In genomic region chr12:32457251-32458025, GRCh38 we compare ENCODE assay signal across 18 cellular contexts. TPM values are rescaled to one million over a fixed set of nuclear protein-coding genes. Genes with fewer than 3 reads are reported as not detected.
DNase-seq lines count a peak whose midpoint lies in the region; FAIRE-seq and TF ChIP-seq lines count a peak whose summit lies in the region.
"Had no signal": no experiment of that assay in that cellular context is flagged by ENCODE, and none has a peak within 500 bp of the region (broad histone marks: within the 10 kb centered on the region; RNA-seq: fewer than 3 reads in every experiment).

No MANE protein-coding gene starts in this region.

- BruUV-seq in endothelial cell of umbilical vein (replicated peaks; lab: Mats Ljungman, UMichigan) = no TSS peak

- H3K27me3 ChIP-seq in MM.1S (replicated peaks; ENCODE audit: insufficient read depth, low read length) (no peaks in the 10 kb centered on the region), endothelial cell of umbilical vein (ENCODE audit: control insufficient read depth in 2 of 2, insufficient read depth in 2 of 2, low read length in 2 of 2) (no peaks in the 10 kb centered on the region), prostate gland (replicated peaks; ENCODE audit: insufficient read depth) (no peaks in the 10 kb centered on the region)
- H3K27me3 ChIP-seq: hepatocyte, uterus had no signal

- peaks cover 33% of the 10 kb centered on the region for H3K4me1 Mint-ChIP-seq in mesothelial cell of epicardium
- H3K4me1 Mint-ChIP-seq: activated CD4-positive, alpha-beta T cell treated with anti-CD3 and anti-CD28 coated beads, Interleukin-2, amount 10 ng/mL, durations not matched to agents 7 days and 5 days; stimulated activated effector memory CD8-positive, alpha-beta T cell treated with anti-CD3 and anti-CD28 coated beads, Interleukin-12 subunit alpha, Interleukin-12 subunit beta, amount 100 ng/mL, for 72 hours had no signal

- CTCF ChIA-PET in endothelial cell of umbilical vein (lab: Charles Lee) = interaction anchor here (0.6 to 4.6 kb wide), 21 partner anchors 11 to 1131 kb away, joined by 3 to 37 read pairs (median 6); partner anchors contain the start of genes FGD4 and YARS2
- CTCF ChIA-PET in RWPE1 (lab: Yijun Ruan, JAX) = no interaction called here

- peak overlapping the region; percentile 97; the same call in 1 of the 2 replicates for H3K27ac ChIP-seq in C4-2B
- peak overlapping the region; percentile 69; the same call in 1 of the 2 replicates for H3K27ac ChIP-seq in MM.1S (ENCODE audit: low read length)
- H3K27ac ChIP-seq in endothelial cell of umbilical vein (ENCODE audit: insufficient read depth, low read depth, low read length) = peak overlapping the region; percentile 89
- peak overlapping the region; percentile 16 to 48 for H3K27ac ChIP-seq in prostate gland
- no peak overlapping the region for H3K27ac ChIP-seq in RWPE1
- H3K27ac ChIP-seq: hepatocyte had no signal

- peaks cover 25% of the 10 kb centered on the region for H3F3A ChIP-seq in MM.1S (ENCODE audit: insufficient read depth, low read length)

- POLR2A ChIA-PET in endothelial cell of umbilical vein (lab: Charles Lee) = interaction anchor here (0.6 kb wide), 1 partner anchor 56 kb away, joined by 6 read pairs; no protein-coding TSS in a partner anchor
- POLR2A ChIA-PET in RWPE1 (lab: Yijun Ruan, JAX; ENCODE audit: low non-redundant PET) = no interaction called here

- no peaks in the 10 kb centered on the region for H3K9me1 ChIP-seq in endothelial cell of umbilical vein (replicated peaks; ENCODE audit: control insufficient read depth, extremely low read depth, insufficient read depth, low read length)

- no peak for TF ChIP-seq CTCF in C4-2B (conservative IDR thresholded peaks at IDR 0.05)
- TF ChIP-seq CTCF in MM.1S (IDR thresholded peaks at IDR 0.05; ENCODE audit: low read length) = no peak
- TF ChIP-seq CTCF in endothelial cell of umbilical vein (IDR thresholded peaks at IDR 0.05; ENCODE audit: extremely low read depth in 1 of 2, insufficient read depth in 1 of 2, low read depth in 1 of 2, low read length in 2 of 2) = no peak
- TF ChIP-seq CTCF in prostate gland (IDR thresholded peaks at IDR 0.05) = no peak
- TF ChIP-seq CTCF in mesothelial cell of epicardium (IDR thresholded peaks at IDR 0.05; ENCODE audit: unreplicated experiment) = no peak
- no peak for TF ChIP-seq CTCF in RWPE1 (conservative IDR thresholded peaks at IDR 0.05; ENCODE audit: low read depth)

- no peaks in the 10 kb centered on the region for H3K36me3 Mint-ChIP-seq in mesothelial cell of epicardium
- H3K36me3 Mint-ChIP-seq: activated naive CD8-positive, alpha-beta T cell; stimulated activated effector memory CD8-positive, alpha-beta T cell treated with anti-CD3 and anti-CD28 coated beads, Interleukin-12 subunit alpha, Interleukin-12 subunit beta, amount 100 ng/mL, for 72 hours had no signal

- H3K27ac Mint-ChIP-seq in mesothelial cell of epicardium = no peak overlapping the region
- H3K27ac Mint-ChIP-seq: activated CD4-positive, alpha-beta T cell treated with anti-CD3 and anti-CD28 coated beads, Interleukin-2, amount 10 ng/mL, durations not matched to agents 7 days and 5 days; activated naive CD8-positive, alpha-beta T cell; stimulated activated effector memory CD8-positive, alpha-beta T cell treated with anti-CD3 and anti-CD28 coated beads, Interleukin-12 subunit alpha, Interleukin-12 subunit beta, amount 100 ng/mL, for 72 hours had no signal

- H3K4me2 ChIP-seq in MM.1S (ENCODE audit: low read depth, low read length) (peak overlapping the region; percentile 73), endothelial cell of umbilical vein (ENCODE audit: insufficient read depth, low read length) (peak overlapping the region; percentile 99)
- H3K4me2 ChIP-seq: hepatocyte had no signal

- intact Hi-C loops in endothelial cell of umbilical vein (cut with micrococcal nuclease) (loop anchor here (1.0 to 10.0 kb wide), 2 partner anchors 29 to 803 kb away; partner anchors contain the start of gene ETFBKMT), prostate gland (cut with DNase I) (loop anchor here (5.0 kb wide), 1 partner anchor 200 kb away; no protein-coding TSS in a partner anchor)

- H2AFZ ChIP-seq in MM.1S (ENCODE audit: low read length) = no peak overlapping the region; the same call in none of the 2 replicates
- no peak overlapping the region for H2AFZ ChIP-seq in endothelial cell of umbilical vein (ENCODE audit: low read depth, low read length)
- H2AFZ ChIP-seq: hepatocyte had no signal

- no peaks in the 10 kb centered on the region for H3K27me3 Mint-ChIP-seq in mesothelial cell of epicardium (ENCODE audit: low read depth)
- H3K27me3 Mint-ChIP-seq: activated naive CD8-positive, alpha-beta T cell had no signal

- no peak for TF ChIP-seq POLR2A in endothelial cell of umbilical vein (IDR thresholded peaks at IDR 0.05; ENCODE audit: low read depth, low read length)
- no peak for TF ChIP-seq POLR2A in prostate gland (IDR thresholded peaks at IDR 0.05)

- peaks cover 36% of the 10 kb centered on the region for H3K79me2 ChIP-seq in MM.1S (ENCODE audit: low read length)
- H3K79me2 ChIP-seq in endothelial cell of umbilical vein (ENCODE audit: control insufficient read depth, insufficient read depth, low read length) = peaks cover 22% of the 10 kb centered on the region

- peak overlapping the region; percentile 62; the same call in 1 of the 2 replicates for H3K9ac ChIP-seq in MM.1S (ENCODE audit: low read length)
- H3K9ac ChIP-seq in endothelial cell of umbilical vein (replicated peaks; ENCODE audit: extremely low read depth, insufficient read depth, low read length) = peak overlapping the region; percentile 86

- WGBS in prostate gland = 12% methylated on average over 1 of the region's 1 CpG

- no peaks in the 10 kb centered on the region for H3K9me3 Mint-ChIP-seq in mesothelial cell of epicardium
- H3K9me3 Mint-ChIP-seq: activated CD4-positive, alpha-beta T cell treated with anti-CD3 and anti-CD28 coated beads, Interleukin-2, amount 10 ng/mL, durations not matched to agents 7 days and 5 days; stimulated activated effector memory CD8-positive, alpha-beta T cell treated with anti-CD3 and anti-CD28 coated beads, Interleukin-12 subunit alpha, Interleukin-12 subunit beta, amount 100 ng/mL, for 72 hours had no signal

- FAIRE-seq in endothelial cell of umbilical vein (lab: Jason Lieb, UNC) = peak; percentile 59

- H3K36me3 ChIP-seq in MM.1S (replicated peaks; ENCODE audit: insufficient read depth, low read length) = no peaks in the 10 kb centered on the region
- H3K36me3 ChIP-seq in endothelial cell of umbilical vein (ENCODE audit: control insufficient read depth in 2 of 2, extremely low read depth in 1 of 2, insufficient read depth in 2 of 2, low read length in 2 of 2) = no peaks in the 10 kb centered on the region
- no peaks in the 10 kb centered on the region for H3K36me3 ChIP-seq in prostate gland
- H3K36me3 ChIP-seq: uterus had no signal

- H3K9me3 ChIP-seq in MM.1S (replicated peaks; ENCODE audit: insufficient read depth, low read length) (no peaks in the 10 kb centered on the region), endothelial cell of umbilical vein (replicated peaks; ENCODE audit: control insufficient read depth, insufficient read depth, low read length) (no peaks in the 10 kb centered on the region), prostate gland (no peaks in the 10 kb centered on the region)
- H3K9me3 ChIP-seq: uterus had no signal

- H3K9me2 ChIP-seq in MM.1S (replicated peaks; ENCODE audit: insufficient read depth, low read length) = no peaks in the 10 kb centered on the region

- no peaks in the 10 kb centered on the region for H4K20me1 ChIP-seq in MM.1S (ENCODE audit: insufficient read depth, low read length)
- no peaks in the 10 kb centered on the region for H4K20me1 ChIP-seq in endothelial cell of umbilical vein (replicated peaks; ENCODE audit: control insufficient read depth, extremely low read depth, insufficient read depth, low read length)

- H3K4me3 ChIP-seq in MM.1S (ENCODE audit: low read length) (no peak overlapping the region), endothelial cell of umbilical vein (replicated peaks in 1 of 3; ENCODE audit: insufficient read depth in 1 of 3, low read depth in 1 of 3, low read length in 3 of 3) (peak overlapping the region in 1 of 3 experiments; percentile 26), prostate gland (no peak overlapping the region)
- H3K4me3 ChIP-seq: hepatocyte, lung, uterus had no signal

- H3K4me1 ChIP-seq in MM.1S (ENCODE audit: low read length) = peaks cover 29% of the 10 kb centered on the region
- H3K4me1 ChIP-seq in endothelial cell of umbilical vein (ENCODE audit: control insufficient read depth, extremely low read depth, insufficient read depth, low read length) = peaks cover 50% of the 10 kb centered on the region
- peaks cover 14% of the 10 kb centered on the region for H3K4me1 ChIP-seq in prostate gland (replicated peaks)
- H3K4me1 ChIP-seq: uterus had no signal

- DNase-seq in MM.1S (peak; percentile 21), endothelial cell of umbilical vein (ENCODE audit: low read depth, low spot score) (peak; percentile 71), prostate gland (ENCODE audit: low spot score) (no peak), mesothelial cell of epicardium (ENCODE audit: low spot score in 2 of 2, unreplicated experiment in 2 of 2) (no peak), DMS 273 (lab: John Stamatoyannopoulos, UW; ENCODE audit: unreplicated experiment) (no peak), RWPE1 (ENCODE audit: low spot score) (no peak)
- no peak for DNase-seq in effector CD4-positive, alpha-beta T cell
- DNase-seq: activated CD4-positive, alpha-beta T cell treated with anti-CD3 and anti-CD28 coated beads, Interleukin-2, amount 10 ng/mL, durations not matched to agents 7 days and 5 days; activated T-cell treated with anti-CD3 and anti-CD28 coated beads for 4 hours; cerebellar nuclear complex; NCI-H1105 treated with DMSO at 0.1 percent for 48 hours; NK-92 treated with Interleukin-12 subunit alpha and Interleukin-12 subunit beta, amount 100 ng/mL, for 24 hours; uterus had no signal

- H3K4me3 Mint-ChIP-seq in mesothelial cell of epicardium = no peak overlapping the region
- H3K4me3 Mint-ChIP-seq: activated CD4-positive, alpha-beta T cell treated with anti-CD3 and anti-CD28 coated beads, Interleukin-2, amount 10 ng/mL, durations not matched to agents 7 days and 5 days; activated naive CD8-positive, alpha-beta T cell; stimulated activated effector memory CD8-positive, alpha-beta T cell treated with anti-CD3 and anti-CD28 coated beads, Interleukin-12 subunit alpha, Interleukin-12 subunit beta, amount 100 ng/mL, for 72 hours had no signal

- dilution Hi-C loops in endothelial cell of umbilical vein (cut with MboI; ENCODE audit: extremely low pct_ligation_motif_present, low sequenced_read_pairs) = no loop called here

RNA-seq across cellular contexts. Expression of gene FGD4, which starts 58.1 kb away (rescaled TPM):
- total RNA-seq in endothelial cell of umbilical vein (44.7 and 44.8 TPM in 2 replicates), prostate gland (10 to 100 TPM; 24.3 to 49.3 TPM), mesothelial cell of epicardium (12.6 to 13.5 TPM (median 13.4 TPM) in 3 replicates)
- 5.7 and 6.6 TPM in 2 replicates for polyA plus RNA-seq in endothelial cell of umbilical vein
- polyA plus RNA-seq in endothelial cell of umbilical vein (2011; cell fraction: cytosol; rRNA removed) = 6.8 and 7.3 TPM in 2 replicates
- polyA plus RNA-seq in endothelial cell of umbilical vein (2011; cell fraction: nucleus; rRNA removed) = 27.6 and 37.7 TPM in 2 replicates
- polyA plus RNA-seq in endothelial cell of umbilical vein (2012) = 13.6 and 17.5 TPM in 2 replicates
- 35.4 and 41.0 TPM in 2 replicates for polyA minus RNA-seq in endothelial cell of umbilical vein
- polyA minus RNA-seq in endothelial cell of umbilical vein (2011; cell fraction: cytosol; rRNA and poly(A)+ RNA removed) = 8.9 TPM
- 79.0 and 91.1 TPM in 2 replicates for polyA minus RNA-seq in endothelial cell of umbilical vein (2011; cell fraction: nucleus; rRNA and poly(A)+ RNA removed)

Comparison
In these comparisons a context has a peak if more than half of its experiments do, and no peak if none do; other contexts are left out.
1. DNase-seq: peak in MM.1S (single experiment) and endothelial cell of umbilical vein (single experiment); none in prostate gland (single experiment), mesothelial cell of epicardium (0 of 2), effector CD4-positive, alpha-beta T cell (single experiment), DMS 273 (single experiment) and RWPE1 (single experiment).